Comparison of ENCODE assay signal across 23 cellular contexts in genomic region chr1:90204036-90204594, GRCh38.
DNase-seq lines count a peak whose midpoint lies in the region; ATAC-seq and TF ChIP-seq lines count a peak whose summit lies in the region.
"Had no signal": no experiment of that assay in that cellular context is flagged by ENCODE, and none has a peak within 500 bp of the region (broad histone marks: within the 10 kb centered on the region; RNA-seq: fewer than 3 reads in every experiment).

No MANE protein-coding gene starts in this region.

- H3K27ac Mint-ChIP-seq in effector memory CD8-positive, alpha-beta T cell: no peak overlapping the region
- H3K27ac Mint-ChIP-seq in WTC11: no peak overlapping the region
- H3K27ac Mint-ChIP-seq: CD4-positive, alpha-beta T cell had no signal

- ATAC-seq in effector memory CD8-positive, alpha-beta T cell (replicated peaks): no peak
- no peak for ATAC-seq in WTC11
- ATAC-seq: HCT116, Panc1, Right ventricle myocardium inferior had no signal

- no peaks in the 10 kb centered on the region for H3K36me3 Mint-ChIP-seq in effector memory CD8-positive, alpha-beta T cell (ENCODE audit: insufficient read depth)
- no peaks in the 10 kb centered on the region for H3K36me3 Mint-ChIP-seq in WTC11

- POLR2A ChIA-PET in WTC11 (lab: Charles Lee): no interaction called here

- H3K9me3 Mint-ChIP-seq in effector memory CD8-positive, alpha-beta T cell: no peaks in the 10 kb centered on the region
- no peaks in the 10 kb centered on the region for H3K9me3 Mint-ChIP-seq in WTC11
- H3K9me3 Mint-ChIP-seq: CD4-positive, alpha-beta T cell had no signal

- peaks cover 4 to 20% of the 10 kb centered on the region in 2 donors for H3K27me3 Mint-ChIP-seq in effector memory CD8-positive, alpha-beta T cell
- H3K27me3 Mint-ChIP-seq in WTC11 (ENCODE audit: low read depth): no peaks in the 10 kb centered on the region; the same call in 1 of the 2 replicates

- no peak overlapping the region for H3K4me3 Mint-ChIP-seq in effector memory CD8-positive, alpha-beta T cell
- no peak overlapping the region for H3K4me3 Mint-ChIP-seq in WTC11
- H3K4me3 Mint-ChIP-seq: CD4-positive, alpha-beta T cell had no signal

- H3K4me1 Mint-ChIP-seq in effector memory CD8-positive, alpha-beta T cell (ENCODE audit: low read depth in 2 of 2): no peaks in the 10 kb centered on the region
- peaks cover 19% of the 10 kb centered on the region for H3K4me1 Mint-ChIP-seq in WTC11

- CTCF ChIA-PET in WTC11 (lab: Charles Lee): no interaction called here

- TF ChIP-seq CTCF in WTC11 (IDR thresholded peaks at IDR 0.05): no peak

- DNase-seq in DMS 273 (lab: John Stamatoyannopoulos, UW; ENCODE audit: unreplicated experiment) (peak; percentile 13), DMS 273 treated with DMSO at 0.1 percent for 48 hours (lab: John Stamatoyannopoulos, UW) (no peak), RPMI8226 (peak; percentile 87), left kidney (ENCODE audit: low read depth, low spot score) (peak; percentile 15), renal cortical epithelial cell (ENCODE audit: low read depth) (peak; percentile 18), WTC11 (ENCODE audit: low spot score) (no peak), mucosa of gallbladder (ENCODE audit: low spot score) (no peak)
- DNase-seq in effector memory CD8-positive, alpha-beta T cell: no peak
- DNase-seq: ACHN; CD4-positive, alpha-beta T cell; COR-L47; DMS153; GDM1; IMR-90; NCI-H1105 treated with DMSO at 0.1 percent for 48 hours; NCI-H1694; NCI-H2081 treated with DMSO at 0.1 percent for 48 hours; NCI-H2171 treated with DMSO at 0.1 percent for 48 hours; NCI-H526; NK-92 treated with Interleukin-12 subunit alpha and Interleukin-12 subunit beta, amount 100 ng/mL, for 24 hours had no signal

TF ChIP-seq in WTC11, 78 proteins besides CTCF, POLR2A, EP300 and RAD21:
- TF ChIP-seq PRDM15 (CRISPR knock-in tag; IDR thresholded peaks at IDR 0.05): no peak
- no peak for TF ChIP-seq AR (CRISPR knock-in tag; IDR thresholded peaks at IDR 0.05)
- TF ChIP-seq ZNF232 (CRISPR knock-in tag; IDR thresholded peaks at IDR 0.05): no peak
- TF ChIP-seq ZNF263 (CRISPR knock-in tag; IDR thresholded peaks at IDR 0.05; ENCODE audit: low read depth): no peak
- no peak for TF ChIP-seq ATF3 (CRISPR knock-in tag; conservative IDR thresholded peaks at IDR 0.05)
- no peak for TF ChIP-seq E2F1 (CRISPR knock-in tag; IDR thresholded peaks at IDR 0.05)
- TF ChIP-seq HMGXB4 (CRISPR knock-in tag; IDR thresholded peaks at IDR 0.05): no peak
- TF ChIP-seq ZBTB21 (CRISPR knock-in tag; IDR thresholded peaks at IDR 0.05; ENCODE audit: borderline replicate concordance): no peak
- TF ChIP-seq SOX15 (CRISPR knock-in tag; IDR thresholded peaks at IDR 0.05): no peak
- no peak for TF ChIP-seq PREB (CRISPR knock-in tag; IDR thresholded peaks at IDR 0.05; ENCODE audit: borderline replicate concordance)
- no peak for TF ChIP-seq CREM (CRISPR knock-in tag; IDR thresholded peaks at IDR 0.05)
- no peak for TF ChIP-seq JAZF1 (CRISPR knock-in tag; IDR thresholded peaks at IDR 0.05)
- TF ChIP-seq NFYB (CRISPR knock-in tag; conservative IDR thresholded peaks at IDR 0.05; ENCODE audit: low read depth): no peak
- no peak for TF ChIP-seq GABPB1 (CRISPR knock-in tag; IDR thresholded peaks at IDR 0.05)

Comparison
In these comparisons a context has a peak if more than half of its experiments do, and no peak if none do; other contexts are left out.
1. DNase-seq: peak in DMS 273 (single experiment), RPMI8226 (single experiment), left kidney (single experiment) and renal cortical epithelial cell (single experiment); none in DMS 273 treated with DMSO at 0.1 percent for 48 hours (single experiment), effector memory CD8-positive, alpha-beta T cell (0 of 3), WTC11 (single experiment) and mucosa of gallbladder (single experiment).